In genomic region chrX:130060122-130061069, GRCh38 we compare ENCODE assay signal across 8 cellular contexts. TPM values are rescaled to one million over a fixed set of nuclear protein-coding genes. Genes with fewer than 3 reads are reported as not detected.
DNase-seq lines count a peak whose midpoint lies in the region; ATAC-seq and TF ChIP-seq lines count a peak whose summit lies in the region.

No MANE protein-coding gene starts in this region.

- TF ChIP-seq CTCF in BJ (IDR thresholded peaks at IDR 0.05; ENCODE audit: insufficient read depth, low read depth, low read length): peak; percentile 67
- TF ChIP-seq CTCF in lower lobe of right lung (IDR thresholded peaks at IDR 0.05): peak; percentile 77

- POLR2A ChIA-PET in BJ (lab: Charles Lee): no interaction called here

- intact Hi-C loops in lower lobe of right lung (cut with DNase I): no loop called here

- H3K27me3 ChIP-seq in BJ (ENCODE audit: control insufficient read depth, insufficient read depth, low read length) (no peaks in the 10 kb centered on the region), lower lobe of right lung (ENCODE audit: low read depth) (no peaks in the 10 kb centered on the region)

- H3K9me3 ChIP-seq in lower lobe of right lung: no peaks in the 10 kb centered on the region

- H3K27ac ChIP-seq in lower lobe of right lung: peak overlapping the region; percentile 65

- ATAC-seq in HG03354 (IDR thresholded peaks at IDR 0.05; ENCODE audit: poor library complexity, severe bottlenecking, unreplicated experiment) (peak; percentile 92), lower lobe of right lung (peak; percentile 94 to 97)

- CTCF ChIA-PET in BJ (lab: Yijun Ruan, JAX): interaction anchor here (0.6 to 4.1 kb wide), 18 partner anchors 10 to 459 kb away, joined by 3 to 21 read pairs (median 4); no protein-coding TSS in a partner anchor

- H3K4me3 ChIP-seq in BJ (ENCODE audit: low read depth, low read length): peak overlapping the region; percentile 54
- peak overlapping the region; percentile 55 for H3K4me3 ChIP-seq in lower lobe of right lung

- DNase-seq in BJ (ENCODE audit: low read depth) (no peak), GM19238 (ENCODE audit: insufficient read length, low spot score) (peak; percentile 93), NCI-H524 (lab: John Stamatoyannopoulos, UW) (peak; percentile 58 to 72), ecto neural progenitor cell (ENCODE audit: low spot score) (peak; percentile 90), lower lobe of right lung (peak; percentile 86)
- DNase-seq in activated CD4-positive, alpha-beta T cell treated with anti-CD3 and anti-CD28 coated beads, Interleukin-2, amount 50 U/mL, for 4 hours: peak; percentile 71 to 72
- DNase-seq in stimulated activated CD4-positive, alpha-beta T cell treated with anti-CD3 and anti-CD28 coated beads, Interleukin-4, amount 100 ng/mL, for 48 hours (ENCODE audit: low read depth in 2 of 2): peak; percentile 75 to 83

- H3K4me1 ChIP-seq in lower lobe of right lung: peaks cover 6% of the 10 kb centered on the region

- H3K36me3 ChIP-seq in BJ (ENCODE audit: control insufficient read depth, insufficient read depth, low read length) (no peaks in the 10 kb centered on the region), lower lobe of right lung (peaks cover 6% of the 10 kb centered on the region)

RNA-seq across cellular contexts. Expression of gene ELF4, which starts 49.9 kb away (rescaled TPM):
- 22.6 and 31.1 TPM in 2 replicates for polyA plus RNA-seq in BJ (2011; rRNA removed)
- 38.5 and 39.9 TPM in 2 replicates for polyA minus RNA-seq in BJ (2011; rRNA and poly(A)+ RNA removed)
- 24.1 TPM for total RNA-seq in lower lobe of right lung
